Comparison of ENCODE assay signal across 7 cellular contexts in genomic region chr15:49055630-49056029, GRCh38.
"Had no signal": no experiment of that assay in that cellular context is flagged by ENCODE, and none has a peak within 500 bp of the region (broad histone marks: within the 10 kb centered on the region; RNA-seq: fewer than 3 reads in every experiment).

No MANE protein-coding gene starts in this region.

- H3K4me1 ChIP-seq: HAP-1 had no signal

- DNase-seq: GM23248, GOT3, H7, HFFc6, IMR-90 had no signal

- H3K4me3 ChIP-seq: GM23248, HAP-1 had no signal

- H3K27ac ChIP-seq: GM23248 had no signal

- H3K36me3 ChIP-seq: HAP-1 had no signal

- H3K9me3 ChIP-seq: HAP-1 had no signal

- ATAC-seq: HCT116 had no signal
